Comparison of ENCODE assay signal across 8 cellular contexts in the genomic region with DNA sequence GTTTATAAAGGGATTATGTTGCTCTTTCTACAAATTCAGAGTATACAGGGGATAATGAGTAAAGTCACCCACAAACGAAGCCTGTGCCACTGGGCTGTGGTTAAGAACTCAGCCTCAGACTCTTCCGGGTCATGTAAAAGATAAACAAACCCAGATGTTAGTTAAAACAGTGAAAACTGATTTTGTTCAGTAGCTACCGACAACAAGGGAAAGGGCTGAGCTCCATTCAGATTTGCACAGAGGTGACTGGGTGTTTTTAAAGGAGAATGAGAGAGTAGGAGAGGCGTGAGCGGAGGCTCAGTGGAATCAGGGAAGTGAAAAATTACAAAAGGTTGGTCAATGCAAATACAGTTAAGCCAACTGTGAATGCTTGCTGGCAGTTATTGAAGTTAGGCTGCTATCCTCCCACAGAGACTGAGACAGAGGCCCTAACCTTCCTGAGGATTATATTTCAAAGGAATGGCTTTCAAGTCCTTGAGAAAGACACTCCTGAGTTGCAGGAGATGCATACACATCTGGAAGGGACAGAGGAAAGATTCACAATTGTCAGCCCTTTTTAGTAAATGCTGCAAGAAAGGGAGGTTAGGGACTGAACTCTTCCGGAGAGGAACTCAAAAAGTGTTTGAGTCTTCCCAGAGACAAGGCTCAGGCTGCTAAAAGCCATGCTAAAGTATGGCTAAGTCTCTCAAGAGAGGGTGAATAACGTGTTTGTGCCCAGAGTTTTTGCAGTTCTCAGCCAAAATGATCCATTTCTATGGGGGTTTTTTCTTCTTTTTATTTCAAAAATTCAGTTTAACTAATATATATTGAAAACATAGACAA. TPM values are rescaled to one million over a fixed set of nuclear protein-coding genes. Genes with fewer than 3 reads are reported as not detected.
A peak's percentile ranks its signal among the peaks of the same experiment; 100 is the strongest.
DNase-seq lines count a peak whose midpoint lies in the region; ATAC-seq and TF ChIP-seq lines count a peak whose summit lies in the region.

No MANE protein-coding gene starts in this region.

- peak overlapping the region in 6 of 8 donors; percentile 10 to 79 (median 34) for H3K4me3 Mint-ChIP-seq in CD4-positive, alpha-beta memory T cell

- TF ChIP-seq CTCF in tibial artery (IDR thresholded peaks at IDR 0.05) (no peak), prostate gland (IDR thresholded peaks at IDR 0.05) (no peak)

- no peaks in the 10 kb centered on the region for H3K9me3 ChIP-seq in CD4-positive, alpha-beta memory T cell (ENCODE audit: control insufficient read depth in 1 of 2, low read length in 2 of 2)
- H3K9me3 ChIP-seq in tibial artery, result no peaks in the 10 kb centered on the region
- H3K9me3 ChIP-seq in prostate gland, result no peaks in the 10 kb centered on the region

- POLR2A ChIA-PET in CD4-positive, alpha-beta memory T cell (lab: Charles Lee; ENCODE audit: partially characterized antibody), result no interaction called here

- H3K4me3 ChIP-seq in CD4-positive, alpha-beta memory T cell (ENCODE audit: low read length in 2 of 2), result no peak overlapping the region
- no peak overlapping the region for H3K4me3 ChIP-seq in tibial artery
- no peak overlapping the region for H3K4me3 ChIP-seq in prostate gland

- no peak for TF ChIP-seq POLR2A in prostate gland (IDR thresholded peaks at IDR 0.05)

- H3K9me3 Mint-ChIP-seq in CD4-positive, alpha-beta memory T cell, result peaks cover 0 to 2% (median 0%) of the 10 kb centered on the region in 8 donors

- peaks cover 0 to 4% of the 10 kb centered on the region in 2 donors for H3K27me3 Mint-ChIP-seq in CD4-positive, alpha-beta memory T cell

- no peak overlapping the region for H3K27ac ChIP-seq in CD4-positive, alpha-beta memory T cell (ENCODE audit: low read depth, low read length)
- H3K27ac ChIP-seq in tibial artery (no peak overlapping the region), prostate gland (no peak overlapping the region)

- CTCF ChIA-PET in CD4-positive, alpha-beta memory T cell (lab: Charles Lee; ENCODE audit: partially characterized antibody), result interaction anchor here (1.0 kb wide), 1 partner anchor 128 kb away, joined by 3 read pairs; a partner anchor contains a TSS

- peaks cover 5 to 11% (median 9%) of the 10 kb centered on the region in 4 donors for H3K4me1 Mint-ChIP-seq in CD4-positive, alpha-beta memory T cell

- ATAC-seq in HG03097 (IDR thresholded peaks at IDR 0.05; ENCODE audit: low FRiP score, unreplicated experiment), result peak; percentile 96

- H3K36me3 ChIP-seq in CD4-positive, alpha-beta memory T cell (ENCODE audit: insufficient read depth, low read length), result no peaks in the 10 kb centered on the region
- H3K36me3 ChIP-seq in tibial artery (no peaks in the 10 kb centered on the region), prostate gland (no peaks in the 10 kb centered on the region)

- DNase-seq in CD4-positive, alpha-beta memory T cell, result peak in 1 of 5 donors; percentile 12
- DNase-seq in GM19238 (ENCODE audit: insufficient read length, low spot score), result peak; percentile 23
- DNase-seq in NOMO-1 treated with dmso at 0.1 percent for 144 hours (lab: John Stamatoyannopoulos, UW; ENCODE audit: unreplicated experiment), result peak; percentile 86
- DNase-seq in germinal center (ENCODE audit: low spot score), result peak; percentile 54
- no peak for DNase-seq in mucosa of gallbladder (ENCODE audit: low spot score)
- no peak for DNase-seq in tibial artery
- no peak for DNase-seq in prostate gland (ENCODE audit: low spot score)

- peak overlapping the region in 3 of 7 donors; percentile 83 to 86 (median 85) for H3K27ac Mint-ChIP-seq in CD4-positive, alpha-beta memory T cell

- no peaks in the 10 kb centered on the region for H3K36me3 Mint-ChIP-seq in CD4-positive, alpha-beta memory T cell

- peaks cover 7% of the 10 kb centered on the region for H3K4me1 ChIP-seq in CD4-positive, alpha-beta memory T cell (ENCODE audit: insufficient read depth, low read length)
- no peaks in the 10 kb centered on the region for H3K4me1 ChIP-seq in tibial artery
- no peaks in the 10 kb centered on the region for H3K4me1 ChIP-seq in prostate gland (replicated peaks)

- WGBS in prostate gland, result 28% methylated on average over 7 of the region's 7 CpGs

- H3K27me3 ChIP-seq in CD4-positive, alpha-beta memory T cell (ENCODE audit: insufficient read depth, low read length), result no peaks in the 10 kb centered on the region
- H3K27me3 ChIP-seq in tibial artery, result no peaks in the 10 kb centered on the region
- H3K27me3 ChIP-seq in prostate gland (replicated peaks; ENCODE audit: insufficient read depth), result no peaks in the 10 kb centered on the region

- intact Hi-C loops in CD4-positive, alpha-beta memory T cell (cut with micrococcal nuclease), result no loop called here
- intact Hi-C loops in tibial artery (cut with DNase I; ENCODE audit: low total_unique reads), result no loop called here
- intact Hi-C loops in prostate gland (cut with DNase I), result no loop called here

RNA-seq across cellular contexts. Expression of a gene that starts 29.8 kb away (rescaled TPM):
- total RNA-seq in CD4-positive, alpha-beta memory T cell, result not detected
- under 1 TPM in 1 of 2 donors, not detected in 1; 0.22 TPM for polyA plus RNA-seq in CD4-positive, alpha-beta memory T cell
- total RNA-seq in mucosa of gallbladder (4.1 TPM), prostate gland (1 to 10 TPM; 3.1 to 3.4 TPM)

Comparison
In these comparisons a context has a peak if more than half of its experiments do, and no peak if none do; other contexts are left out.
1. DNase-seq: peak in GM19238 (single experiment), NOMO-1 treated with dmso at 0.1 percent for 144 hours (single experiment) and germinal center (single experiment); none in mucosa of gallbladder (single experiment), tibial artery (0 of 2) and prostate gland (single experiment).